In the genomic region with DNA sequence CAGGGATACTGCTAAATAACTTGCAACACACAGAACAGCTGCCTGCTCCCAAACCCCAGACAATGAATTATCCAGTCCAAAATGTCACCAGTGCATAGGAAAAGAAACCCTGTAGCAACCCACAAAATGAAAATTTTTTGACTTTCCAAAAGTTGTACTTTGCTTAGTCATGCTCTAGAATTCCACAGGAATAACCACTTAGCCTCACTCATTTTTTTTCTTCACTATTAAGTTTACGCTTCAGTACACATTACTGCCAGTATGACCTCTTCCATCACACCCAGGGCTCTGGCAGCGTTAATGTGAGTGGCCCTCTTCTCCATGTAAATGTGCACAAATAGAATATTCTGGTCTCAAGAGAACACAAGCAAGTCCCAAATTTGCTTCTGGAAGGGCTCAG, we compare ENCODE assay signal across 19 cellular contexts.
DNase-seq lines count a peak whose midpoint lies in the region; ATAC-seq and TF ChIP-seq lines count a peak whose summit lies in the region.
"Had no signal": no experiment of that assay in that cellular context is flagged by ENCODE, and none has a peak within 500 bp of the region (broad histone marks: within the 10 kb centered on the region; RNA-seq: fewer than 3 reads in every experiment).

No MANE protein-coding gene starts in this region.

- H3K27me3 Mint-ChIP-seq in nephron progenitor cell (ENCODE audit: low read depth, poor library complexity), result no peaks in the 10 kb centered on the region

- peaks cover 58% of the 10 kb centered on the region for H3K4me1 Mint-ChIP-seq in nephron progenitor cell

- no peak for ATAC-seq in GM21526 (IDR thresholded peaks at IDR 0.05; ENCODE audit: low FRiP score, unreplicated experiment)
- no peak for ATAC-seq in HG03571 (IDR thresholded peaks at IDR 0.05; ENCODE audit: unreplicated experiment)
- ATAC-seq: Panc1 had no signal

- H3K9me3 Mint-ChIP-seq in nephron progenitor cell, result peaks cover 3% of the 10 kb centered on the region

- DNase-seq in Caki2 (ENCODE audit: low read depth), result peak; percentile 53
- peak; percentile 6 for DNase-seq in HS-5 (ENCODE audit: low read depth)
- DNase-seq in astrocyte of the hippocampus (ENCODE audit: low read depth, low spot score), result peak; percentile 52
- DNase-seq in nephron progenitor cell, result peak; percentile 20
- DNase-seq in RPMI8226, result no peak
- no peak for DNase-seq in RKO (ENCODE audit: low spot score)
- DNase-seq: activated CD4-positive, alpha-beta T cell treated with anti-CD3 and anti-CD28 coated beads, Interleukin-2, amount 50 U/mL, for 1 hour; activated CD8-positive, alpha-beta memory T cell treated with anti-CD3 and anti-CD28 coated beads, Interleukin-2, amount 50 U/mL, for 48 hours; activated effector memory CD4-positive, alpha-beta T cell treated with anti-CD3 and anti-CD28 coated beads, Interleukin-2, amount 50 U/mL, for 16 hours; Karpas-422; NCI-H1417 treated with DMSO at 0.1 percent for 48 hours; NCI-H2171 treated with DMSO at 0.1 percent for 48 hours; NCI-H774; right lobe of liver; stimulated activated naive CD4-positive, alpha-beta T cell; trophoblast cell had no signal

- TF ChIP-seq CTCF in nephron progenitor cell (IDR thresholded peaks at IDR 0.05), result no peak

- no peaks in the 10 kb centered on the region for H3K36me3 Mint-ChIP-seq in nephron progenitor cell (ENCODE audit: low read depth)

- peak overlapping the region; percentile 26 for H3K4me3 Mint-ChIP-seq in nephron progenitor cell

- H3K27ac Mint-ChIP-seq in nephron progenitor cell, result peak overlapping the region; percentile 91

- in situ Hi-C loops in Caki2 (cut with HindIII; ENCODE audit: low pct_unique_long_range_greater_than_20kb, low sequenced_read_pairs), result no loop called here

Comparison
In these comparisons a context has a peak if more than half of its experiments do, and no peak if none do; other contexts are left out.
1. DNase-seq: peak in Caki2 (single experiment), HS-5 (single experiment), astrocyte of the hippocampus (single experiment) and nephron progenitor cell (single experiment); none in RPMI8226 (single experiment) and RKO (single experiment).